13 cellular contexts compared by ENCODE assay signal in genomic region chr1:36477615-36478014, GRCh38. TPM values are rescaled to one million over a fixed set of nuclear protein-coding genes. Genes with fewer than 3 reads are reported as not detected.
A peak's percentile ranks its signal among the peaks of the same experiment; 100 is the strongest.
DNase-seq lines count a peak whose midpoint lies in the region; ATAC-seq, FAIRE-seq and TF ChIP-seq lines count a peak whose summit lies in the region.
"Not testable (repeated sequence)": the region's sequence is repeated elsewhere in the genome, so short reads cannot be mapped to it uniquely, and the experiment has no call there.
"Had no signal": no experiment of that assay in that cellular context is flagged by ENCODE, and none has a peak within 500 bp of the region (broad histone marks: within the 10 kb centered on the region; RNA-seq: fewer than 3 reads in every experiment).

No MANE protein-coding gene starts in this region.

- peak; percentile 14; the same call in 2 of the 3 replicates for TF ChIP-seq CTCF in H9 (conservative IDR thresholded peaks at IDR 0.05)
- 0 out of 2 replicates have a peak, but pooled peaks have one; percentile 12 for TF ChIP-seq CTCF in WERI-Rb-1 (IDR thresholded peaks at IDR 0.05; ENCODE audit: low read depth, low read length)
- 0 out of 6 replicates have a peak, but pooled peaks of 2 of the 3 experiments have one; percentile 5 to 6 for TF ChIP-seq CTCF in K562 (IDR thresholded peaks at IDR 0.05 in 2 of 3, conservative IDR thresholded peaks at IDR 0.05 in 1 of 3; ENCODE audit: insufficient read depth in 2 of 3, low read depth in 1 of 3, low read length in 3 of 3)
- peak; percentile 46 for TF ChIP-seq CTCF in endodermal cell (conservative IDR thresholded peaks at IDR 0.05)
- TF ChIP-seq CTCF in neural crest cell (conservative IDR thresholded peaks at IDR 0.05); neutrophil (IDR thresholded peaks at IDR 0.05); sigmoid colon (IDR thresholded peaks at IDR 0.05): not testable (repeated sequence)

- H3K4me3 Mint-ChIP-seq in H9, endodermal cell, neural crest cell: not testable (repeated sequence)

- not testable (repeated sequence) for H3K56ac ChIP-seq in H9 (ENCODE audit: insufficient read length, low read depth, low read length)

- not testable (repeated sequence) for H3K4me3 ChIP-seq in WERI-Rb-1 (ENCODE audit: low read depth, low read length); K562; endodermal cell (ENCODE audit: low read length); sigmoid colon
- peak overlapping the region in 1 of 2 experiments; percentile 88 for H3K4me3 ChIP-seq in neutrophil (ENCODE audit: low read depth in 1 of 2, low read length in 1 of 2)

- not testable (repeated sequence) for TF ChIP-seq EP300 in K562 (IDR thresholded peaks at IDR 0.05; ENCODE audit: low read length); sigmoid colon (IDR thresholded peaks at IDR 0.05)

- not testable (repeated sequence) for H3K18ac ChIP-seq in H9 (ENCODE audit: insufficient read length, low read depth, low read length)

- not testable (repeated sequence) for H3K27me3 ChIP-seq in H9 (ENCODE audit: insufficient read depth, low read length); WERI-Rb-1 (ENCODE audit: insufficient read depth, low read depth, severe bottlenecking); K562 (ENCODE audit: control insufficient read depth in 2 of 2, insufficient read depth in 2 of 2, low read length in 2 of 2); endodermal cell (ENCODE audit: control insufficient read depth, insufficient read depth, low read length, poor library complexity, severe bottlenecking); neutrophil; sigmoid colon

- H3K9ac ChIP-seq in H9 (ENCODE audit: extremely low read depth, insufficient read length, low read length); K562 (ENCODE audit: insufficient read depth in 1 of 2, low read depth in 2 of 2, low read length in 2 of 2); endodermal cell (ENCODE audit: extremely low read depth, low read length, poor library complexity, severe bottlenecking): not testable (repeated sequence)

- not testable (repeated sequence) for TF ChIP-seq POLR2A in K562 (conservative IDR thresholded peaks at IDR 0.05); sigmoid colon (IDR thresholded peaks at IDR 0.05)

- H2BK20ac ChIP-seq in H9 (ENCODE audit: low read depth, low read length, poor library complexity, severe bottlenecking): not testable (repeated sequence)

- H3K79me2 ChIP-seq in H9 (ENCODE audit: insufficient read depth, low read length); K562 (ENCODE audit: control insufficient read depth, insufficient read depth, low read length): not testable (repeated sequence)

- not testable (repeated sequence) for H3K4ac ChIP-seq in H9 (ENCODE audit: low read depth, low read length)

- BruUV-seq in K562 (replicated peaks; lab: Mats Ljungman, UMichigan): not testable (repeated sequence)

- ATAC-seq in K562: not testable (repeated sequence)

- not testable (repeated sequence) for H3K79me1 ChIP-seq in H9 (ENCODE audit: insufficient read depth, low read depth, low read length, poor library complexity, severe bottlenecking)

- not testable (repeated sequence) for H3K14ac ChIP-seq in H9 (ENCODE audit: insufficient read depth, low read length)

- not testable (repeated sequence) for H2BK120ac ChIP-seq in H9 (ENCODE audit: low read depth, low read length, poor library complexity, severe bottlenecking)

- TF ChIP-seq RAD21 in K562 (CRISPR knock-in tag; conservative IDR thresholded peaks at IDR 0.05 in 1 of 2, IDR thresholded peaks at IDR 0.05 in 1 of 2): not testable (repeated sequence)

- H4K8ac ChIP-seq in H9 (replicated peaks; ENCODE audit: insufficient read length, low read depth, low read length): not testable (repeated sequence)

- not testable (repeated sequence) for H4K5ac ChIP-seq in H9 (ENCODE audit: insufficient read length, low read depth, low read length)

- H3K27me3 Mint-ChIP-seq in H9 (ENCODE audit: low read depth) (peaks cover 56% of the 10 kb centered on the region), endodermal cell (ENCODE audit: insufficient read depth) (peaks cover 23% of the 10 kb centered on the region)
- H3K27me3 Mint-ChIP-seq in neural crest cell (ENCODE audit: low read depth): not testable (repeated sequence)

- H3K9me1 ChIP-seq in K562 (ENCODE audit: control insufficient read depth, insufficient read depth, low read length): not testable (repeated sequence)

- not testable (repeated sequence) for H3K36me3 Mint-ChIP-seq in H9 (ENCODE audit: insufficient read depth in 1 of 3, low read depth in 3 of 3); endodermal cell (ENCODE audit: low read depth); neural crest cell (ENCODE audit: low read depth)

- not testable (repeated sequence) for H3K4me1 ChIP-seq in H9 (ENCODE audit: insufficient read depth, low read length); sigmoid colon
- H3K4me1 ChIP-seq in K562 (replicated peaks in 1 of 2; ENCODE audit: control insufficient read depth in 2 of 2, insufficient read depth in 2 of 2, low read length in 2 of 2) (peaks cover 26% of the 10 kb centered on the region in 2 experiments), endodermal cell (ENCODE audit: control insufficient read depth, insufficient read depth, low read length) (peaks cover 11% of the 10 kb centered on the region), neutrophil (ENCODE audit: control insufficient read depth in 1 of 2, insufficient read depth in 1 of 2, low read depth in 1 of 2, low read length in 1 of 2) (peaks cover 48 to 66% of the 10 kb centered on the region in 2 experiments)

- H2BK12ac ChIP-seq in H9 (ENCODE audit: insufficient read length, low read depth, low read length): not testable (repeated sequence)

- H3K27ac ChIP-seq in H9 (ENCODE audit: insufficient read length, low read depth, low read length); WERI-Rb-1; K562 (ENCODE audit: extremely low read depth, low read depth, low read length); endodermal cell (ENCODE audit: low read depth, low read length); sigmoid colon: not testable (repeated sequence)
- H3K27ac ChIP-seq in neutrophil: peak overlapping the region; percentile 92

- DNase-seq in H9 (peak; percentile 49), endodermal cell (peak; percentile 68), sigmoid colon (peak; percentile 9)
- not testable (repeated sequence) for DNase-seq in WERI-Rb-1; K562 (ENCODE audit: extremely low read depth in 1 of 4, low spot score in 3 of 4); neural crest cell (ENCODE audit: low read depth, low spot score)

- CTCF ChIA-PET in K562 (lab: Yijun Ruan, JAX; ENCODE audit: low intra/inter-chr PET ratio): interaction anchor here (0.6 to 1.5 kb wide), 2 partner anchors 29 to 31 kb away, joined by 3 to 4 read pairs; no protein-coding TSS in a partner anchor

- H4K91ac ChIP-seq in H9 (ENCODE audit: insufficient read length, low read depth, low read length): not testable (repeated sequence)

- not testable (repeated sequence) for H3K27ac Mint-ChIP-seq in H9
- peak overlapping the region; percentile 18 for H3K27ac Mint-ChIP-seq in endodermal cell
- H3K27ac Mint-ChIP-seq in neural crest cell (ENCODE audit: unreplicated experiment): peak overlapping the region; percentile 35

- FAIRE-seq in K562 (lab: Jason Lieb, UNC): not testable (repeated sequence)

- H2BK5ac ChIP-seq in H9 (ENCODE audit: insufficient read length, low read length): not testable (repeated sequence)

- not testable (repeated sequence) for H3K36me3 ChIP-seq in WERI-Rb-1; K562 (ENCODE audit: control insufficient read depth, insufficient read depth, low read length); endodermal cell (ENCODE audit: control insufficient read depth, insufficient read depth, low read length); sigmoid colon
- H3K36me3 ChIP-seq in neutrophil: peaks cover 91% of the 10 kb centered on the region

- not testable (repeated sequence) for H2AFZ ChIP-seq in H9 (ENCODE audit: low read length); K562 (ENCODE audit: low read depth, low read length)

- not testable (repeated sequence) for H4K20me1 ChIP-seq in H9 (ENCODE audit: control insufficient read depth, insufficient read depth, insufficient read length); K562 (replicated peaks; ENCODE audit: control insufficient read depth, insufficient read depth, low read length)

- intact Hi-C loops in K562 (cut with micrococcal nuclease); sigmoid colon (cut with DNase I): not testable (repeated sequence)

- not testable (repeated sequence) for H2BK15ac ChIP-seq in H9 (ENCODE audit: low read depth, low read length)

- not testable (repeated sequence) for H2AK5ac ChIP-seq in H9 (ENCODE audit: insufficient read length, low read length)

- not testable (repeated sequence) for H3K9me3 ChIP-seq in H9 (ENCODE audit: control insufficient read depth, low read depth, low read length); WERI-Rb-1 (ENCODE audit: severe bottlenecking); K562 (replicated peaks; ENCODE audit: control insufficient read depth, insufficient read depth, low read depth, low read length); endodermal cell (ENCODE audit: control insufficient read depth, low read length); neutrophil; sigmoid colon

- H3K4me2 ChIP-seq in H9 (ENCODE audit: insufficient read depth, insufficient read length, low read length); K562 (ENCODE audit: insufficient read depth, low read length): not testable (repeated sequence)

- WGBS in H9 (ENCODE audit: extremely low coverage, insufficient read length, low lambda C conversion rate): no CpG with 5 or more reads among the region's 13 CpGs
- WGBS in K562 (ENCODE audit: insufficient coverage, low coverage, missing lambda C conversion rate): 47% methylated on average over 12 of the region's 13 CpGs
- 82 to 91% methylated on average over 13 of the region's 13 CpGs for WGBS in endodermal cell (ENCODE audit: insufficient coverage in 1 of 2, insufficient read length in 1 of 2), 2 experiments
- 89 to 90% methylated on average over 13 of the region's 13 CpGs for WGBS in sigmoid colon, 2 donors

- not testable (repeated sequence) for H3K23ac ChIP-seq in H9 (ENCODE audit: insufficient read length, low read depth, low read length)

- in situ Hi-C loops in K562 (cut with MboI): not testable (repeated sequence)

- H3K4me1 Mint-ChIP-seq in H9 (peaks cover 10 to 12% of the 10 kb centered on the region in 2 experiments), endodermal cell (peaks cover 16% of the 10 kb centered on the region)
- not testable (repeated sequence) for H3K4me1 Mint-ChIP-seq in neural crest cell

- H3K9me3 Mint-ChIP-seq in H9, endodermal cell, neural crest cell: not testable (repeated sequence)

- H3K23me2 ChIP-seq in H9 (ENCODE audit: insufficient read length, low read depth, low read length, poor library complexity, severe bottlenecking): not testable (repeated sequence)

- not testable (repeated sequence) for H3T11ph ChIP-seq in H9 (ENCODE audit: low read length)

- POLR2A ChIA-PET in K562 (lab: Yijun Ruan, JAX): interaction anchor here (1.2 to 2.8 kb wide), 2 partner anchors 14 to 28 kb away, joined by 3 to 10 read pairs; partner anchors contain the start of gene MRPS15

RNA-seq across cellular contexts. Expression of gene CSF3R, which starts 5.1 kb away (rescaled TPM):
- total RNA-seq in H9 (2021) (not detected in 2 replicates), K562 (2014; rRNA removed) (0.32 and 0.78 TPM in 2 replicates), K562 (2014; rRNA removed; fragmentation: Illumina TruSeq; extraction: Trizol) (0.03 and 0.22 TPM in 2 replicates), K562 (2015; rRNA removed; fragmentation: Illumina TruSeq; extraction: Trizol) (0.54 and 0.79 TPM in 2 replicates), K562 (2021) (0.25 and 0.71 TPM in 2 replicates), endodermal cell (1 to 10 TPM; 1.5 TPM), neural crest cell (not detected in 2 replicates), sigmoid colon (1 to 10 TPM; 7.5 to 9.1 (median 8.6) TPM)
- 2.6 and 2.7 TPM in 2 replicates for total RNA-seq in K562 (2011; cell fraction: chromatin; rRNA removed; ENCODE audit: low replicate concordance)
- total RNA-seq in K562 (2011; cell fraction: nucleolus; rRNA removed): 1.5 and 2.0 TPM in 2 replicates
- total RNA-seq in K562 (2011; cell fraction: nucleoplasm; rRNA removed): 0.95 and 1.7 TPM in 2 replicates
- polyA plus RNA-seq in K562 (2011; rRNA removed) (0.21 and 0.57 TPM in 2 replicates), K562 (2014; fragmentation: Illumina TruSeq; extraction: Trizol) (0.40 and 0.48 TPM in 2 replicates), K562 (2014; fragmentation: Nextera tagmentation; extraction: Ambion mirVana) (under 1 TPM in 1 of 2 experiments, not detected in 1; 0.21 TPM), K562 (2014; rRNA removed) (0.50 and 0.86 TPM in 2 replicates), sigmoid colon (1 to 10 TPM; 3.9 to 4.2 (median 3.9) TPM)
- polyA plus RNA-seq in K562 (2011; cell fraction: cytosol; rRNA removed): 0.18 and 0.35 TPM in 2 replicates
- 1.3 and 1.6 TPM in 2 replicates for polyA plus RNA-seq in K562 (2011; cell fraction: nucleus; rRNA removed)
- 0.92 and 13.0 TPM in 2 replicates for polyA plus RNA-seq in K562 (2012)
- 0.25 and 0.36 TPM in 2 replicates for polyA minus RNA-seq in K562 (2011; rRNA and poly(A)+ RNA removed)
- polyA minus RNA-seq in K562 (2011; cell fraction: cytosol; rRNA and poly(A)+ RNA removed): not detected in 2 replicates
- polyA minus RNA-seq in K562 (2011; cell fraction: nucleus; rRNA and poly(A)+ RNA removed): 0.78 and 1.3 TPM in 2 replicates
- 0.50 TPM for polyA plus RNA-seq in endodermal cell (2013, experiment 1 of 2)
- polyA plus RNA-seq in endodermal cell (2013, experiment 2 of 2): 0.17 TPM
- total RNA-seq: A673, Daoy had no signal
- polyA plus RNA-seq: AG04450; CD4-positive, alpha-beta memory T cell; CD8-positive, alpha-beta memory T cell had no signal

RNA-seq across cellular contexts. Expression of gene MRPS15, which starts 13.4 kb away (rescaled TPM):
- 105 and 111 TPM in 2 replicates for total RNA-seq in H9 (2021)
- 49.1 and 50.5 TPM in 2 replicates for total RNA-seq in K562 (2011; cell fraction: chromatin; rRNA removed; ENCODE audit: low replicate concordance)
- 46.1 and 55.5 TPM in 2 replicates for total RNA-seq in K562 (2011; cell fraction: nucleolus; rRNA removed)
- 59.8 and 81.0 TPM in 2 replicates for total RNA-seq in K562 (2011; cell fraction: nucleoplasm; rRNA removed)
- 209 and 251 TPM in 2 replicates for total RNA-seq in K562 (2014; rRNA removed)
- total RNA-seq in K562 (2014; rRNA removed; fragmentation: Illumina TruSeq; extraction: Trizol): 156 and 166 TPM in 2 replicates
- total RNA-seq in K562 (2015; rRNA removed; fragmentation: Illumina TruSeq; extraction: Trizol): 148 and 156 TPM in 2 replicates
- total RNA-seq in K562 (2021): 144 and 164 TPM in 2 replicates
- 119 and 149 TPM in 2 replicates for polyA plus RNA-seq in K562 (2011; rRNA removed)
- polyA plus RNA-seq in K562 (2011; cell fraction: cytosol; rRNA removed): 89.3 and 95.0 TPM in 2 replicates
- polyA plus RNA-seq in K562 (2011; cell fraction: nucleus; rRNA removed): 47.9 and 56.5 TPM in 2 replicates
- polyA plus RNA-seq in K562 (2012): 112 and 119 TPM in 2 replicates
- 223 and 237 TPM in 2 replicates for polyA plus RNA-seq in K562 (2014; fragmentation: Illumina TruSeq; extraction: Trizol)
- polyA plus RNA-seq in K562 (2014; fragmentation: Nextera tagmentation; extraction: Ambion mirVana): 100 to 1,000 TPM in 1 of 2 experiments, 10 to 100 TPM in 1; 62.9 to 107 TPM
- polyA plus RNA-seq in K562 (2014; rRNA removed): 250 and 286 TPM in 2 replicates
- 79.2 and 97.3 TPM in 2 replicates for polyA minus RNA-seq in K562 (2011; rRNA and poly(A)+ RNA removed)
- 31.1 and 33.4 TPM in 2 replicates for polyA minus RNA-seq in K562 (2011; cell fraction: cytosol; rRNA and poly(A)+ RNA removed)
- 15.9 and 31.7 TPM in 2 replicates for polyA minus RNA-seq in K562 (2011; cell fraction: nucleus; rRNA and poly(A)+ RNA removed)
- total RNA-seq in endodermal cell: 100 to 1,000 TPM; 107 to 111 TPM
- polyA plus RNA-seq in endodermal cell (2013, experiment 1 of 2): 103 TPM
- 109 TPM for polyA plus RNA-seq in endodermal cell (2013, experiment 2 of 2)
- 89.8 and 97.3 TPM in 2 replicates for total RNA-seq in neural crest cell
- total RNA-seq in sigmoid colon: 100 to 1,000 TPM in 1 of 4 donors, 10 to 100 TPM in 3; 70.3 to 115 (median 79.0) TPM
- polyA plus RNA-seq in sigmoid colon: 100 to 1,000 TPM in 2 of 3 donors, 10 to 100 TPM in 1; 81.1 to 103 (median 103) TPM

RNA-seq across cellular contexts. Expression of gene OSCP1, which starts 27.4 kb away (rescaled TPM):
- 2.8 and 3.2 TPM in 2 replicates for total RNA-seq in H9 (2021)
- total RNA-seq in K562 (2011; cell fraction: chromatin; rRNA removed; ENCODE audit: low replicate concordance): 0.74 TPM in 1 of 2 replicates, not detected in the other
- total RNA-seq in K562 (2011; cell fraction: nucleolus; rRNA removed): not detected in 2 replicates
- not detected in 2 replicates for total RNA-seq in K562 (2011; cell fraction: nucleoplasm; rRNA removed)
- total RNA-seq in K562 (2014; rRNA removed): 0.36 TPM in 1 of 2 replicates, not detected in the other
- not detected in 2 replicates for total RNA-seq in K562 (2014; rRNA removed; fragmentation: Illumina TruSeq; extraction: Trizol)
- total RNA-seq in K562 (2015; rRNA removed; fragmentation: Illumina TruSeq; extraction: Trizol): 0.40 TPM in 1 of 2 replicates, not detected in the other
- total RNA-seq in K562 (2021): not detected in 2 replicates
- 0.12 and 0.15 TPM in 2 replicates for polyA plus RNA-seq in K562 (2011; rRNA removed)
- 0.35 TPM in 1 of 2 replicates, not detected in the other for polyA plus RNA-seq in K562 (2011; cell fraction: cytosol; rRNA removed)
- 0.46 TPM in 1 of 2 replicates, not detected in the other for polyA plus RNA-seq in K562 (2011; cell fraction: nucleus; rRNA removed)
- 0.42 and 0.50 TPM in 2 replicates for polyA plus RNA-seq in K562 (2012)
- 0.22 and 0.30 TPM in 2 replicates for polyA plus RNA-seq in K562 (2014; fragmentation: Illumina TruSeq; extraction: Trizol)
- not detected for polyA plus RNA-seq in K562 (2014; fragmentation: Nextera tagmentation; extraction: Ambion mirVana)
- not detected in 2 replicates for polyA plus RNA-seq in K562 (2014; rRNA removed)
- polyA minus RNA-seq in K562 (2011; rRNA and poly(A)+ RNA removed): not detected in 2 replicates
- not detected in 2 replicates for polyA minus RNA-seq in K562 (2011; cell fraction: cytosol; rRNA and poly(A)+ RNA removed)
- polyA minus RNA-seq in K562 (2011; cell fraction: nucleus; rRNA and poly(A)+ RNA removed): 0.33 TPM in 1 of 2 replicates, not detected in the other
- 10 to 100 TPM in 1 of 2 donors, 1 to 10 TPM in 1; 9.6 to 10.5 TPM for total RNA-seq in endodermal cell
- polyA plus RNA-seq in endodermal cell (2013, experiment 1 of 2): 11.8 TPM
- 11.6 TPM for polyA plus RNA-seq in endodermal cell (2013, experiment 2 of 2)
- 10.5 and 11.5 TPM in 2 replicates for total RNA-seq in neural crest cell
- 10 to 100 TPM; 10.2 to 15.3 (median 10.7) TPM for total RNA-seq in sigmoid colon
- 1 to 10 TPM in 2 of 3 donors, not detected in 1; 1.8 to 3.7 TPM for polyA plus RNA-seq in sigmoid colon
- total RNA-seq: CD4-positive, CD25-positive, alpha-beta regulatory T cell had no signal
- polyA plus RNA-seq: CD8-positive, alpha-beta memory T cell had no signal
